ENCODE assay signal across 16 cellular contexts in genomic region chr5:58455966-58456365, GRCh38. TPM values are rescaled to one million over a fixed set of nuclear protein-coding genes. Genes with fewer than 3 reads are reported as not detected.
A peak's percentile ranks its signal among the peaks of the same experiment; 100 is the strongest.
DNase-seq lines count a peak whose midpoint lies in the region; ATAC-seq and TF ChIP-seq lines count a peak whose summit lies in the region.
"Had no signal": no experiment of that assay in that cellular context is flagged by ENCODE, and none has a peak within 500 bp of the region (broad histone marks: within the 10 kb centered on the region; RNA-seq: fewer than 3 reads in every experiment).

No MANE protein-coding gene starts in this region.

- no peak overlapping the region for H3K27ac ChIP-seq in fibroblast of lung (ENCODE audit: insufficient read depth, low read length)
- H3K27ac ChIP-seq in GM23338 (ENCODE audit: low read depth) = no peak overlapping the region
- H3K27ac ChIP-seq: BLaER1, parathyroid adenoma, tibial artery had no signal

- no peaks in the 10 kb centered on the region for H3K9me3 Mint-ChIP-seq in GM23338
- H3K9me3 Mint-ChIP-seq: activated T-cell treated with anti-CD3 and anti-CD28 coated beads, Interleukin-2, amount 50 U/mL, for 4 hours; WTC11 had no signal

- no peak overlapping the region for H3K9ac ChIP-seq in fibroblast of lung (ENCODE audit: insufficient read depth, low read length)
- H3K9ac ChIP-seq: BLaER1, parathyroid adenoma had no signal

- peaks cover 8% of the 10 kb centered on the region for H3K27me3 Mint-ChIP-seq in GM23338 (ENCODE audit: insufficient read depth, low read depth, poor library complexity)

- H3K4me3 ChIP-seq in AG04449 (ENCODE audit: low read depth, low read length) (peak overlapping the region; percentile 88), WI38 (ENCODE audit: low read depth, low read length) (peak overlapping the region; percentile 77), fibroblast of lung (replicated peaks in 1 of 4; ENCODE audit: control extremely low read depth in 1 of 4, insufficient read depth in 1 of 4, low read depth in 3 of 4, low read length in 4 of 4) (peak overlapping the region in 3 of 4 experiments; percentile 2 to 89 (median 79)), GM23338 (no peak overlapping the region)
- H3K4me3 ChIP-seq: BLaER1 had no signal

- CTCF ChIA-PET in AG04449 (lab: Yijun Ruan, JAX) = interaction anchor here (0.6 to 2.8 kb wide), 10 partner anchors 275 to 1158 kb away, joined by 3 to 22 read pairs (median 4); no protein-coding TSS in a partner anchor

- no peaks in the 10 kb centered on the region for H3F3A ChIP-seq in GM23338 (replicated peaks; ENCODE audit: low read depth)

- H3K4me1 ChIP-seq in fibroblast of lung (ENCODE audit: control insufficient read depth, extremely low read depth, insufficient read depth, low read length) (no peaks in the 10 kb centered on the region), GM23338 (ENCODE audit: insufficient read depth) (peaks cover 7% of the 10 kb centered on the region; the same call in 1 of the 2 replicates)
- H3K4me1 ChIP-seq: parathyroid adenoma had no signal

- H3K79me2 ChIP-seq in fibroblast of lung (ENCODE audit: control insufficient read depth, insufficient read depth, low read length) (peaks cover 31% of the 10 kb centered on the region), GM23338 (replicated peaks; ENCODE audit: insufficient read depth) (peaks cover 9% of the 10 kb centered on the region; the same call in 1 of the 2 replicates)
- H3K79me2 ChIP-seq: parathyroid adenoma had no signal

- no peak overlapping the region for H3K4me3 Mint-ChIP-seq in GM23338
- H3K4me3 Mint-ChIP-seq: activated T-cell treated with anti-CD3 and anti-CD28 coated beads, Interleukin-2, amount 50 U/mL, for 4 hours; WTC11 had no signal

- TF ChIP-seq CTCF in AG04449 (IDR thresholded peaks at IDR 0.05; ENCODE audit: insufficient read depth, low read length, missing control alignments) = no peak
- TF ChIP-seq CTCF in WI38 (IDR thresholded peaks at IDR 0.05; ENCODE audit: low read depth, low read length) = no peak
- TF ChIP-seq CTCF in fibroblast of lung (conservative IDR thresholded peaks at IDR 0.05 in 1 of 2, IDR thresholded peaks at IDR 0.05 in 1 of 2; ENCODE audit: low read depth in 1 of 2, low read length in 2 of 2) = no peak
- TF ChIP-seq CTCF in omental fat pad (IDR thresholded peaks at IDR 0.05) = no peak
- TF ChIP-seq CTCF in GM23338 (conservative IDR thresholded peaks at IDR 0.05; ENCODE audit: low read depth in 2 of 2) = no peak

- H3K4me2 ChIP-seq in fibroblast of lung (ENCODE audit: extremely low read depth, insufficient read depth, low read length) (peak overlapping the region; percentile 41), GM23338 (no peak overlapping the region)
- H3K4me2 ChIP-seq: BLaER1 had no signal

- no peaks in the 10 kb centered on the region for H3K9me3 ChIP-seq in fibroblast of lung (ENCODE audit: control insufficient read depth, insufficient read depth, low read depth, low read length)
- H3K9me3 ChIP-seq: BLaER1, tibial artery had no signal

- no peaks in the 10 kb centered on the region for H3K9me2 ChIP-seq in GM23338 (ENCODE audit: insufficient read depth)

- peaks cover 12% of the 10 kb centered on the region for H3K4me1 Mint-ChIP-seq in GM23338

- H3K27me3 ChIP-seq in fibroblast of lung (ENCODE audit: control insufficient read depth, insufficient read depth, low read length) (no peaks in the 10 kb centered on the region), GM23338 (ENCODE audit: insufficient read depth) (peaks cover 8% of the 10 kb centered on the region)
- H3K27me3 ChIP-seq: tibial artery had no signal

- H3K27ac Mint-ChIP-seq in GM23338 = no peak overlapping the region
- H3K27ac Mint-ChIP-seq: WTC11 had no signal

- DNase-seq in AG04449 (ENCODE audit: low read depth, low spot score) (no peak), fibroblast of lung (ENCODE audit: low read depth in 2 of 2) (peak in 1 of 2 donors; percentile 75), omental fat pad (ENCODE audit: low spot score) (no peak), middle frontal gyrus (ENCODE audit: extremely low spot score, low spot score) (no peak), SKM-1 (lab: John Stamatoyannopoulos, UW; ENCODE audit: unreplicated experiment) (no peak), GM23338 (ENCODE audit: low spot score) (no peak)
- DNase-seq: activated T-cell treated with anti-CD3 and anti-CD28 coated beads, Interleukin-2, amount 50 U/mL, for 4 hours; kidney; NCI-H345; SHP77 treated with DMSO at 0.1 percent for 48 hours; tibial artery had no signal

- H3K36me3 ChIP-seq in fibroblast of lung (ENCODE audit: control insufficient read depth, insufficient read depth, low read length) (peaks cover 13% of the 10 kb centered on the region), GM23338 (ENCODE audit: insufficient read depth) (peaks cover 47% of the 10 kb centered on the region)

- H2AFZ ChIP-seq in fibroblast of lung (ENCODE audit: low read length) = no peak overlapping the region
- H2AFZ ChIP-seq in GM23338 = no peak overlapping the region
- H2AFZ ChIP-seq: parathyroid adenoma had no signal

- POLR2A ChIA-PET in AG04449 (lab: Yijun Ruan, JAX) = interaction anchor here (0.9 to 1.5 kb wide), 3 partner anchors 568 to 676 kb away, joined by 3 to 5 read pairs (median 4); no protein-coding TSS in a partner anchor

- peaks cover 54% of the 10 kb centered on the region for H3K36me3 Mint-ChIP-seq in GM23338 (ENCODE audit: low read depth)

- no peaks in the 10 kb centered on the region for H4K20me1 ChIP-seq in fibroblast of lung (ENCODE audit: control insufficient read depth, extremely low read depth, insufficient read depth, low read length)
- no peaks in the 10 kb centered on the region; the same call in 1 of the 2 replicates for H4K20me1 ChIP-seq in GM23338 (replicated peaks; ENCODE audit: insufficient read depth)

- ATAC-seq in omental fat pad (ENCODE audit: low FRiP score) (peak; percentile 15), GM21528 (IDR thresholded peaks at IDR 0.05; ENCODE audit: low FRiP score, unreplicated experiment) (no peak), GM23338 (no peak)
- ATAC-seq: activated T-cell treated with anti-CD3 and anti-CD28 coated beads, Interleukin-2, amount 50 U/mL, for 4 hours; WTC11 had no signal

RNA-seq across cellular contexts. Expression of gene PLK2, which starts 3.9 kb away (rescaled TPM):
- total RNA-seq in fibroblast of lung = 835 and 983 TPM in 2 replicates
- 26.8 and 59.4 TPM in 2 replicates for polyA plus RNA-seq in fibroblast of lung
- polyA plus RNA-seq in fibroblast of lung (2012) = 24.9 and 57.2 TPM in 2 replicates
- polyA minus RNA-seq in fibroblast of lung (ENCODE audit: low replicate concordance) = 19.9 and 78.0 TPM in 2 replicates
- total RNA-seq in omental fat pad = 100 to 1,000 TPM in 2 of 4 donors, 10 to 100 TPM in 2; 27.2 to 126 (median 90.9) TPM
- total RNA-seq in GM23338 (2014; rRNA removed; shearing (Covaris generic)) = 29.4 and 30.0 TPM in 2 replicates
- polyA plus RNA-seq in GM23338 (2016; fragmentation: Nextera tagmentation; extraction: Ambion mirVana) = 12.0 and 13.5 TPM in 2 replicates

RNA-seq across cellular contexts. Expression of gene GAPT, which starts 35.3 kb away (rescaled TPM):
- not detected in 2 replicates for total RNA-seq in fibroblast of lung
- not detected in 2 replicates for polyA plus RNA-seq in fibroblast of lung
- not detected in 2 replicates for polyA plus RNA-seq in fibroblast of lung (2012)
- polyA minus RNA-seq in fibroblast of lung (ENCODE audit: low replicate concordance) = not detected in 2 replicates
- 1 to 10 TPM in 3 of 4 donors, under 1 TPM in 1; 0.72 to 6.1 (median 1.4) TPM for total RNA-seq in omental fat pad
- not detected in 2 replicates for total RNA-seq in GM23338 (2014; rRNA removed; shearing (Covaris generic))
- polyA plus RNA-seq in GM23338 (2016; fragmentation: Nextera tagmentation; extraction: Ambion mirVana) = not detected in 2 replicates
- total RNA-seq: activated T-cell treated with anti-CD3 and anti-CD28 coated beads, Interleukin-2, amount 50 U/mL, for 4 hours; WTC11 had no signal
